ENCODE assay signal across 8 cellular contexts in the genomic region with DNA sequence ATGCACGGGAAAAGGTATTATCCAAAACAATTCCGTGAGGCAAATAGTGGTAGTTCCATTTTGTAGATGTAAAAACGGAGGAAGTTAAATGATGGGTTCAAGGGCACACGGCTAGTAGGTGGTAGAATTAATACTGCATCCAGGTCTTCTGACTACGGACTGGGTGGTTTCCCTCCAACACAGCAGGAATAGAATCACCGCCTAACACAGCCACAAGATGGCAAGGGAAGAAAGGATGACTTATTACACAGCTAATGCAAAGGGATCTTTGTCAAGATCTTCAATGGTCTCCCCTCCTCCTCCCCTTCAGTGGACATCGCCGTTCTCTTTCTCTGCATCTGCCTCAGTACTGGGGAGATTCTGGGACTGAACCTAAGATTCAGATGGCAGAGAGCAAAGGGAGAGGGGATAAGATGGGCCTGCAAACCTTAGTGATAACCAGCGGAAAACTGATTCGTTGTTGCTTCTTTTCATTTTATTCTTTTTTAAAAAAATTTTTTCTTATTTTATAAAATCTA. TPM values are rescaled to one million over a fixed set of nuclear protein-coding genes. Genes with fewer than 3 reads are reported as not detected.
DNase-seq lines count a peak whose midpoint lies in the region; ATAC-seq and TF ChIP-seq lines count a peak whose summit lies in the region.

No MANE protein-coding gene starts in this region.

- no peak for TF ChIP-seq POLR2A in upper lobe of left lung (IDR thresholded peaks at IDR 0.05)

- H3K4me1 Mint-ChIP-seq in T-helper 1 cell treated with Interleukin-12 subunit alpha and Interleukin-12 subunit beta and Interleukin-4 antibody, amounts not matched to agents 30 μg/mL and 1 μg/mL, for 36 hours (ENCODE audit: low read depth): peaks cover 32% of the 10 kb centered on the region

- TF ChIP-seq CTCF in LNCAP (IDR thresholded peaks at IDR 0.05) (0 out of 2 replicates have a peak, but pooled peaks have one; percentile 23), epithelial cell of esophagus (IDR thresholded peaks at IDR 0.05; ENCODE audit: insufficient read depth, low read depth, low read length, missing control alignments) (peak; percentile 46), upper lobe of left lung (IDR thresholded peaks at IDR 0.05) (peak in 2 of 6 experiments; percentile 12 to 22)

- H3K36me3 ChIP-seq in mucosa of rectum (ENCODE audit: control insufficient read depth in 2 of 2, insufficient read depth in 2 of 2, low read length in 2 of 2) (peaks cover 0 to 4% of the 10 kb centered on the region in 2 donors), upper lobe of left lung (peaks cover 0 to 18% (median 7%) of the 10 kb centered on the region in 4 donors)

- TF ChIP-seq EP300 in upper lobe of left lung (IDR thresholded peaks at IDR 0.05): no peak

- H3K4me1 ChIP-seq in mucosa of rectum (ENCODE audit: control insufficient read depth in 2 of 2, insufficient read depth in 2 of 2, low read length in 2 of 2): peaks cover 9 to 17% of the 10 kb centered on the region in 2 donors
- H3K4me1 ChIP-seq in upper lobe of left lung: peaks cover 11 to 21% (median 16%) of the 10 kb centered on the region in 4 donors

- H3K9me3 ChIP-seq in mucosa of rectum (ENCODE audit: control insufficient read depth in 2 of 2, low read length in 2 of 2) (no peaks in the 10 kb centered on the region), upper lobe of left lung (no peaks in the 10 kb centered on the region)

- DNase-seq in NCI-H748 (lab: John Stamatoyannopoulos, UW; ENCODE audit: unreplicated experiment) (peak; percentile 43), NCI-H748 treated with DMSO at 0.1 percent for 48 hours (lab: John Stamatoyannopoulos, UW) (no peak), epithelial cell of esophagus (ENCODE audit: low read depth) (peak; percentile 51), upper lobe of left lung (no peak)

- 25 to 30% methylated on average over 10 of the region's 10 CpGs for WGBS in upper lobe of left lung, 2 donors

- ATAC-seq in GM21825 (IDR thresholded peaks at IDR 0.05; ENCODE audit: unreplicated experiment) (peak; percentile 43), upper lobe of left lung (ENCODE audit: low FRiP score in 2 of 2) (peak; percentile 44 to 79)

- no peaks in the 10 kb centered on the region for H3K9me3 Mint-ChIP-seq in T-helper 1 cell treated with Interleukin-12 subunit alpha and Interleukin-12 subunit beta and Interleukin-4 antibody, amounts not matched to agents 30 μg/mL and 1 μg/mL, for 36 hours

- H3K27me3 Mint-ChIP-seq in T-helper 1 cell treated with Interleukin-12 subunit alpha and Interleukin-12 subunit beta and Interleukin-4 antibody, amounts not matched to agents 30 μg/mL and 1 μg/mL, for 36 hours (ENCODE audit: low read depth): no peaks in the 10 kb centered on the region

- H3K9ac ChIP-seq in mucosa of rectum (ENCODE audit: low read depth in 1 of 2, low read length in 2 of 2): peak overlapping the region; percentile 78 to 87

- H3K4me3 ChIP-seq in epithelial cell of esophagus (ENCODE audit: low read length): peak overlapping the region; percentile 93
- H3K4me3 ChIP-seq in mucosa of rectum (ENCODE audit: low read length in 2 of 2): peak overlapping the region; percentile 89 to 91
- peak overlapping the region; percentile 83 to 95 (median 91) for H3K4me3 ChIP-seq in upper lobe of left lung

- H3K36me3 Mint-ChIP-seq in T-helper 1 cell treated with Interleukin-12 subunit alpha and Interleukin-12 subunit beta and Interleukin-4 antibody, amounts not matched to agents 30 μg/mL and 1 μg/mL, for 36 hours (ENCODE audit: low read depth): peaks cover 6% of the 10 kb centered on the region

- peak overlapping the region; percentile 96 for H3K4me3 Mint-ChIP-seq in T-helper 1 cell treated with Interleukin-12 subunit alpha and Interleukin-12 subunit beta and Interleukin-4 antibody, amounts not matched to agents 30 μg/mL and 1 μg/mL, for 36 hours

- peak overlapping the region; percentile 98 for H3K27ac Mint-ChIP-seq in T-helper 1 cell treated with Interleukin-12 subunit alpha and Interleukin-12 subunit beta and Interleukin-4 antibody, amounts not matched to agents 30 μg/mL and 1 μg/mL, for 36 hours

- H3K27ac ChIP-seq in mucosa of rectum (ENCODE audit: low read depth in 2 of 2, low read length in 2 of 2): peak overlapping the region; percentile 62 to 65
- peak overlapping the region; percentile 81 to 93 (median 89) for H3K27ac ChIP-seq in upper lobe of left lung

- H3K27me3 ChIP-seq in mucosa of rectum (ENCODE audit: control insufficient read depth in 2 of 2, insufficient read depth in 2 of 2, low read length in 2 of 2): no peaks in the 10 kb centered on the region
- no peaks in the 10 kb centered on the region for H3K27me3 ChIP-seq in upper lobe of left lung

RNA-seq across cellular contexts. Expression of gene TOPBP1, which starts 0.6 kb away (rescaled TPM):
- 10 to 100 TPM; 16.4 to 46.8 (median 22.4) TPM for total RNA-seq in upper lobe of left lung

Comparison
In these comparisons a context has a peak if more than half of its experiments do, and no peak if none do; other contexts are left out.
1. DNase-seq: peak in NCI-H748 (single experiment) and epithelial cell of esophagus (single experiment); none in NCI-H748 treated with DMSO at 0.1 percent for 48 hours (single experiment) and upper lobe of left lung (0 of 2).
2. Peak in every context shown above with its lines, with median percentiles within 50 percentile points of each other: H3K4me3 ChIP-seq.